Comparison of ENCODE assay signal across 10 cellular contexts in genomic region chr19:7463575-7463974, GRCh38. TPM values are rescaled to one million over a fixed set of nuclear protein-coding genes. Genes with fewer than 3 reads are reported as not detected.
"Had no signal": no experiment of that assay in that cellular context is flagged by ENCODE, and none has a peak within 500 bp of the region (broad histone marks: within the 10 kb centered on the region; RNA-seq: fewer than 3 reads in every experiment).

No MANE protein-coding gene starts in this region.

- ATAC-seq: HepG2, K562 had no signal

- H3K4me1 Mint-ChIP-seq: H9 had no signal

- H2AFZ ChIP-seq: GM23248 had no signal

- H3K4me3 Mint-ChIP-seq: H9 had no signal

- DNase-seq: GM23248, GOT3, H9, HCEC 1CT, IMR-90, KG1 had no signal

- H3K9me3 Mint-ChIP-seq: H9 had no signal

- H3K27ac ChIP-seq: GM23248, HL-60 had no signal

- H3K4me3 ChIP-seq: GM23248, K562 had no signal

RNA-seq across cellular contexts. Expression of gene PEX11G, which starts 25.3 kb away (rescaled TPM):
- total RNA-seq: HepG2, HT1080 had no signal
